9 cellular contexts compared by ENCODE assay signal in genomic region chr2:36433311-36434217, GRCh38.
DNase-seq lines count a peak whose midpoint lies in the region; ATAC-seq lines count a peak whose summit lies in the region.
"Had no signal": no experiment of that assay in that cellular context is flagged by ENCODE, and none has a peak within 500 bp of the region (broad histone marks: within the 10 kb centered on the region; RNA-seq: fewer than 3 reads in every experiment).

No MANE protein-coding gene starts in this region.

- H3K36me3 Mint-ChIP-seq in effector memory CD8-positive, alpha-beta T cell (ENCODE audit: insufficient read depth) = no peaks in the 10 kb centered on the region
- H3K36me3 Mint-ChIP-seq in activated CD4-positive, alpha-beta memory T cell treated with anti-CD3 and anti-CD28 coated beads, Interleukin-2, amount 10 ng/mL, durations not matched to agents 7 days and 5 days (ENCODE audit: low read depth) = no peaks in the 10 kb centered on the region

- ATAC-seq in GM21717 (IDR thresholded peaks at IDR 0.05; ENCODE audit: unreplicated experiment) = no peak
- no peak for ATAC-seq in GM21526 (IDR thresholded peaks at IDR 0.05; ENCODE audit: low FRiP score, unreplicated experiment)
- ATAC-seq in effector memory CD8-positive, alpha-beta T cell (replicated peaks) = no peak

- intact Hi-C loops in posterior cingulate gyrus (cut with DNase I) = no loop called here

- H3K27ac Mint-ChIP-seq in effector memory CD8-positive, alpha-beta T cell = no peak overlapping the region
- no peak overlapping the region for H3K27ac Mint-ChIP-seq in activated CD4-positive, alpha-beta memory T cell treated with anti-CD3 and anti-CD28 coated beads, Interleukin-2, amount 10 ng/mL, durations not matched to agents 7 days and 5 days

- no peaks in the 10 kb centered on the region for H3K4me1 Mint-ChIP-seq in effector memory CD8-positive, alpha-beta T cell (ENCODE audit: low read depth in 2 of 2)
- no peaks in the 10 kb centered on the region for H3K4me1 Mint-ChIP-seq in activated CD4-positive, alpha-beta memory T cell treated with anti-CD3 and anti-CD28 coated beads, Interleukin-2, amount 10 ng/mL, durations not matched to agents 7 days and 5 days

- H3K4me3 Mint-ChIP-seq in effector memory CD8-positive, alpha-beta T cell = no peak overlapping the region
- no peak overlapping the region for H3K4me3 Mint-ChIP-seq in activated CD4-positive, alpha-beta memory T cell treated with anti-CD3 and anti-CD28 coated beads, Interleukin-2, amount 10 ng/mL, durations not matched to agents 7 days and 5 days

- H3K9me3 Mint-ChIP-seq in effector memory CD8-positive, alpha-beta T cell = no peaks in the 10 kb centered on the region
- H3K9me3 Mint-ChIP-seq in activated CD4-positive, alpha-beta memory T cell treated with anti-CD3 and anti-CD28 coated beads, Interleukin-2, amount 10 ng/mL, durations not matched to agents 7 days and 5 days = no peaks in the 10 kb centered on the region

- POLR2A ChIA-PET in activated CD4-positive, alpha-beta memory T cell treated with anti-CD3 and anti-CD28 coated beads, Interleukin-2, amount 10 ng/mL, durations not matched to agents 7 days and 5 days (lab: Charles Lee) = no interaction called here

- DNase-seq in Daoy (ENCODE audit: low read depth) (peak; percentile 44), NCI-H69 (lab: John Stamatoyannopoulos, UW) (peak; percentile 77), fibroblast of gingiva (ENCODE audit: low read depth) (peak; percentile 56), posterior cingulate gyrus (peak in 6 of 10 donors; percentile 12 to 87 (median 41))
- DNase-seq in effector memory CD8-positive, alpha-beta T cell = no peak
- no peak for DNase-seq in activated CD4-positive, alpha-beta memory T cell treated with anti-CD3 and anti-CD28 coated beads, Interleukin-2, amount 10 ng/mL, durations not matched to agents 7 days and 5 days
- DNase-seq: NCI-H2081 had no signal

- H3K27me3 Mint-ChIP-seq in effector memory CD8-positive, alpha-beta T cell = no peaks in the 10 kb centered on the region
- no peaks in the 10 kb centered on the region for H3K27me3 Mint-ChIP-seq in activated CD4-positive, alpha-beta memory T cell treated with anti-CD3 and anti-CD28 coated beads, Interleukin-2, amount 10 ng/mL, durations not matched to agents 7 days and 5 days

- CTCF ChIA-PET in activated CD4-positive, alpha-beta memory T cell treated with anti-CD3 and anti-CD28 coated beads, Interleukin-2, amount 10 ng/mL, durations not matched to agents 7 days and 5 days (lab: Charles Lee) = interaction anchor here (1.4 kb wide), 1 partner anchor 81 kb away, joined by 3 read pairs; no protein-coding TSS in a partner anchor

Comparison
In these comparisons a context has a peak if more than half of its experiments do, and no peak if none do; other contexts are left out.
1. DNase-seq: peak in Daoy (single experiment), NCI-H69 (single experiment), fibroblast of gingiva (single experiment) and posterior cingulate gyrus (6 of 10); none in effector memory CD8-positive, alpha-beta T cell (0 of 3) and activated CD4-positive, alpha-beta memory T cell treated with anti-CD3 and anti-CD28 coated beads, Interleukin-2, amount 10 ng/mL, durations not matched to agents 7 days and 5 days (single experiment).